In genomic region chr10:118151461-118151860, GRCh38 we compare ENCODE assay signal across 19 cellular contexts.
"Had no signal": no experiment of that assay in that cellular context is flagged by ENCODE, and none has a peak within 500 bp of the region (broad histone marks: within the 10 kb centered on the region; RNA-seq: fewer than 3 reads in every experiment).

No MANE protein-coding gene starts in this region.

- H3K36me3 ChIP-seq: esophagus squamous epithelium, neural progenitor cell, ovary, spleen, tibial artery had no signal

- H3K27ac Mint-ChIP-seq: dendritic cell treated with granulocyte-macrophage colony-stimulating factor and Interleukin-4, amounts not matched to agents 40 ng/mL and 50 ng/mL, for 4 days; effector memory CD8-positive, alpha-beta T cell; natural killer cell treated with Interleukin-12 subunit alpha and Interleukin-12 subunit beta and Interleukin-15 and Interleukin-18, amount 100 ng/mL, for 72 hours; neural progenitor cell; stimulated activated memory B cell treated with anti-CD40 and anti-IgM and Interleukin-4, amounts not matched to agents 10 μg/mL and 1 μg/mL and 100 μg/mL, for 72 hours; stimulated activated naive CD8-positive, alpha-beta T cell treated with anti-CD3 and anti-CD28 coated beads, Interleukin-15, Interleukin-2, amounts not matched to agents 100 ng/mL and 50 ng/mL, for 24 hours had no signal

- H3K4me1 ChIP-seq: esophagus squamous epithelium, foreskin keratinocyte, spleen, tibial artery had no signal

- H3K9me3 ChIP-seq: esophagus squamous epithelium, ovary, tibial artery had no signal

- H3K27me3 Mint-ChIP-seq: dendritic cell treated with granulocyte-macrophage colony-stimulating factor and Interleukin-4, amounts not matched to agents 40 ng/mL and 50 ng/mL, for 4 days; stimulated activated memory B cell treated with anti-CD40 and anti-IgM and Interleukin-4, amounts not matched to agents 10 μg/mL and 1 μg/mL and 100 μg/mL, for 72 hours had no signal

- H3K27ac ChIP-seq: epithelial cell of prostate, esophagus squamous epithelium, foreskin keratinocyte, neural progenitor cell, ovary, spleen, tibial artery had no signal

- DNase-seq: cerebellar nuclear complex; effector memory CD8-positive, alpha-beta T cell; esophagus squamous epithelium; foreskin keratinocyte; kidney; nucleus accumbens; ovary; right cardiac atrium; spleen; stimulated activated CD4-positive, alpha-beta T cell treated with anti-CD3 and anti-CD28 coated beads, Interleukin-15, amount 100 ng/mL, for 24 hours; stimulated activated CD4-positive, alpha-beta T cell treated with anti-CD3 and anti-CD28 coated beads, Interleukin-1b, Interleukin-23, amount 100 ng/mL, for 48 hours; stimulated activated CD4-positive, alpha-beta T cell treated with anti-CD3 and anti-CD28 coated beads, Interleukin-4, amount 100 ng/mL, for 24 hours; tibial artery had no signal

- H3K4me3 Mint-ChIP-seq: dendritic cell treated with granulocyte-macrophage colony-stimulating factor and Interleukin-4, amounts not matched to agents 40 ng/mL and 50 ng/mL, for 4 days; effector memory CD8-positive, alpha-beta T cell; natural killer cell treated with Interleukin-12 subunit alpha and Interleukin-12 subunit beta and Interleukin-15 and Interleukin-18, amount 100 ng/mL, for 72 hours; neural progenitor cell; stimulated activated memory B cell treated with anti-CD40 and anti-IgM and Interleukin-4, amounts not matched to agents 10 μg/mL and 1 μg/mL and 100 μg/mL, for 72 hours; stimulated activated naive CD8-positive, alpha-beta T cell treated with anti-CD3 and anti-CD28 coated beads, Interleukin-15, Interleukin-2, amounts not matched to agents 100 ng/mL and 50 ng/mL, for 24 hours had no signal

- H3K9me3 Mint-ChIP-seq: dendritic cell treated with granulocyte-macrophage colony-stimulating factor and Interleukin-4, amounts not matched to agents 40 ng/mL and 50 ng/mL, for 4 days; effector memory CD8-positive, alpha-beta T cell; stimulated activated memory B cell treated with anti-CD40 and anti-IgM and Interleukin-4, amounts not matched to agents 10 μg/mL and 1 μg/mL and 100 μg/mL, for 72 hours; stimulated activated naive CD8-positive, alpha-beta T cell treated with anti-CD3 and anti-CD28 coated beads, Interleukin-15, Interleukin-2, amounts not matched to agents 100 ng/mL and 50 ng/mL, for 24 hours had no signal

- H3K27me3 ChIP-seq: esophagus squamous epithelium, neural progenitor cell, ovary, tibial artery had no signal

- H3K36me3 Mint-ChIP-seq: natural killer cell treated with Interleukin-12 subunit alpha and Interleukin-12 subunit beta and Interleukin-15 and Interleukin-18, amount 100 ng/mL, for 72 hours; stimulated activated memory B cell treated with anti-CD40 and anti-IgM and Interleukin-4, amounts not matched to agents 10 μg/mL and 1 μg/mL and 100 μg/mL, for 72 hours had no signal

- H3K4me1 Mint-ChIP-seq: stimulated activated memory B cell treated with anti-CD40 and anti-IgM and Interleukin-4, amounts not matched to agents 10 μg/mL and 1 μg/mL and 100 μg/mL, for 72 hours had no signal

- H3K4me3 ChIP-seq: esophagus squamous epithelium, neural progenitor cell, ovary, spleen, tibial artery had no signal
